In genomic region chr12:130633771-130634170, GRCh38 we compare ENCODE assay signal across 9 cellular contexts.
DNase-seq lines count a peak whose midpoint lies in the region; ATAC-seq and TF ChIP-seq lines count a peak whose summit lies in the region.
"Had no signal": no experiment of that assay in that cellular context is flagged by ENCODE, and none has a peak within 500 bp of the region (broad histone marks: within the 10 kb centered on the region; RNA-seq: fewer than 3 reads in every experiment).

No MANE protein-coding gene starts in this region.

- H3K27me3 Mint-ChIP-seq in activated CD8-positive, alpha-beta T cell treated with anti-CD3 and anti-CD28 coated beads, Interleukin-2, amount 10 ng/mL, durations not matched to agents 7 days and 5 days (ENCODE audit: low read depth): peaks cover 10% of the 10 kb centered on the region
- H3K27me3 Mint-ChIP-seq in CD4-positive, alpha-beta memory T cell: peaks cover 7 to 9% of the 10 kb centered on the region in 2 donors
- H3K27me3 Mint-ChIP-seq: activated CD4-positive, alpha-beta T cell treated with anti-CD3 and anti-CD28 coated beads for 36 hours had no signal

- CTCF ChIA-PET in activated CD8-positive, alpha-beta T cell treated with anti-CD3 and anti-CD28 coated beads, Interleukin-2, amount 10 ng/mL, durations not matched to agents 7 days and 5 days (lab: Charles Lee): no interaction called here
- CTCF ChIA-PET in CD4-positive, alpha-beta memory T cell (lab: Charles Lee; ENCODE audit: partially characterized antibody): no interaction called here

- in situ Hi-C loops in KBM-7 (cut with MboI; ENCODE audit: low pct_unique_long_range_greater_than_20kb, low sequenced_read_pairs): no loop called here

- POLR2A ChIA-PET in activated CD8-positive, alpha-beta T cell treated with anti-CD3 and anti-CD28 coated beads, Interleukin-2, amount 10 ng/mL, durations not matched to agents 7 days and 5 days (lab: Charles Lee): no interaction called here
- POLR2A ChIA-PET in CD4-positive, alpha-beta memory T cell (lab: Charles Lee; ENCODE audit: partially characterized antibody): no interaction called here

- H3K36me3 Mint-ChIP-seq in activated CD8-positive, alpha-beta T cell treated with anti-CD3 and anti-CD28 coated beads, Interleukin-2, amount 10 ng/mL, durations not matched to agents 7 days and 5 days (ENCODE audit: low read depth): no peaks in the 10 kb centered on the region
- no peaks in the 10 kb centered on the region for H3K36me3 Mint-ChIP-seq in CD4-positive, alpha-beta memory T cell

- H3K18ac ChIP-seq in mesendoderm (ENCODE audit: low read length): no peak overlapping the region

- H3K4ac ChIP-seq in mesendoderm (ENCODE audit: low read depth, low read length): no peak overlapping the region

- H3K23ac ChIP-seq in mesendoderm (ENCODE audit: low read length): no peak overlapping the region

- H3K27me3 ChIP-seq in BE2C (no peaks in the 10 kb centered on the region), WERI-Rb-1 (ENCODE audit: insufficient read depth, low read depth, severe bottlenecking) (no peaks in the 10 kb centered on the region), mesendoderm (ENCODE audit: insufficient read depth, low read length, poor library complexity) (no peaks in the 10 kb centered on the region)
- H3K27me3 ChIP-seq in CD4-positive, alpha-beta memory T cell (ENCODE audit: insufficient read depth, low read length): no peaks in the 10 kb centered on the region

- ATAC-seq in activated CD8-positive, alpha-beta T cell treated with anti-CD3 and anti-CD28 coated beads, Interleukin-2, amount 10 ng/mL, durations not matched to agents 7 days and 5 days: no peak
- ATAC-seq: activated CD4-positive, alpha-beta T cell treated with anti-CD3 and anti-CD28 coated beads for 36 hours had no signal

- peak overlapping the region; percentile 43 for H3K27ac ChIP-seq in WERI-Rb-1
- H3K27ac ChIP-seq in mesendoderm (ENCODE audit: low read depth, low read length): no peak overlapping the region
- H3K27ac ChIP-seq in CD4-positive, alpha-beta memory T cell (ENCODE audit: low read depth, low read length): no peak overlapping the region

- no peak overlapping the region for H4K8ac ChIP-seq in mesendoderm (ENCODE audit: low read depth, low read length)

- no peak overlapping the region for H3K27ac Mint-ChIP-seq in activated CD8-positive, alpha-beta T cell treated with anti-CD3 and anti-CD28 coated beads, Interleukin-2, amount 10 ng/mL, durations not matched to agents 7 days and 5 days
- no peak overlapping the region for H3K27ac Mint-ChIP-seq in CD4-positive, alpha-beta memory T cell
- H3K27ac Mint-ChIP-seq: activated CD4-positive, alpha-beta T cell treated with anti-CD3 and anti-CD28 coated beads for 36 hours had no signal

- no peak overlapping the region for H3K9ac ChIP-seq in mesendoderm (ENCODE audit: low read length)

- H3K4me1 ChIP-seq in BE2C (peaks cover 27% of the 10 kb centered on the region), mesendoderm (ENCODE audit: control insufficient read depth, low read depth, low read length) (peaks cover 2% of the 10 kb centered on the region)
- H3K4me1 ChIP-seq in CD4-positive, alpha-beta memory T cell (ENCODE audit: insufficient read depth, low read length): no peaks in the 10 kb centered on the region

- H2AK5ac ChIP-seq in mesendoderm (ENCODE audit: low read length): no peak overlapping the region

- H3K4me3 Mint-ChIP-seq in activated CD8-positive, alpha-beta T cell treated with anti-CD3 and anti-CD28 coated beads, Interleukin-2, amount 10 ng/mL, durations not matched to agents 7 days and 5 days: no peak overlapping the region
- no peak overlapping the region for H3K4me3 Mint-ChIP-seq in CD4-positive, alpha-beta memory T cell
- H3K4me3 Mint-ChIP-seq: activated CD4-positive, alpha-beta T cell treated with anti-CD3 and anti-CD28 coated beads for 36 hours had no signal

- peak overlapping the region; percentile 34 for H3K4me2 ChIP-seq in mesendoderm (ENCODE audit: low read length)

- WGBS in mesendoderm (ENCODE audit: extremely low coverage, insufficient coverage, low lambda C conversion rate): no CpG with 5 or more reads among the region's 17 CpGs

- TF ChIP-seq CTCF in BE2C (IDR thresholded peaks at IDR 0.05; ENCODE audit: low read depth, low read length) (no peak), WERI-Rb-1 (IDR thresholded peaks at IDR 0.05; ENCODE audit: low read depth, low read length) (no peak)

- H3K4me1 Mint-ChIP-seq in activated CD8-positive, alpha-beta T cell treated with anti-CD3 and anti-CD28 coated beads, Interleukin-2, amount 10 ng/mL, durations not matched to agents 7 days and 5 days (ENCODE audit: low read depth): no peaks in the 10 kb centered on the region
- H3K4me1 Mint-ChIP-seq in CD4-positive, alpha-beta memory T cell: no peaks in the 10 kb centered on the region
- H3K4me1 Mint-ChIP-seq: activated CD4-positive, alpha-beta T cell treated with anti-CD3 and anti-CD28 coated beads for 36 hours had no signal

- H2BK120ac ChIP-seq in mesendoderm (ENCODE audit: low read depth, low read length): no peak overlapping the region

- H4K5ac ChIP-seq in mesendoderm (ENCODE audit: low read length): no peak overlapping the region

- no peaks in the 10 kb centered on the region for H3K9me3 Mint-ChIP-seq in activated CD8-positive, alpha-beta T cell treated with anti-CD3 and anti-CD28 coated beads, Interleukin-2, amount 10 ng/mL, durations not matched to agents 7 days and 5 days (ENCODE audit: insufficient read depth)
- H3K9me3 Mint-ChIP-seq in CD4-positive, alpha-beta memory T cell: peaks cover 0 to 4% (median 0%) of the 10 kb centered on the region in 8 donors

- H3K56ac ChIP-seq in mesendoderm (ENCODE audit: low read length): peak overlapping the region; percentile 43

- DNase-seq in BE2C (peak; percentile 87), NCI-H187 treated with DMSO at 0.1 percent for 48 hours (lab: John Stamatoyannopoulos, UW) (peak; percentile 77), WERI-Rb-1 (peak; percentile 82), mesendoderm (peak; percentile 70), GOT3 (lab: John Stamatoyannopoulos, UW) (no peak), KBM-7 (no peak)
- no peak for DNase-seq in activated CD8-positive, alpha-beta T cell treated with anti-CD3 and anti-CD28 coated beads, Interleukin-2, amount 10 ng/mL, durations not matched to agents 7 days and 5 days
- no peak for DNase-seq in CD4-positive, alpha-beta memory T cell
- DNase-seq: activated CD4-positive, alpha-beta T cell treated with anti-CD3 and anti-CD28 coated beads for 36 hours had no signal

- no peak overlapping the region for H2BK5ac ChIP-seq in mesendoderm (ENCODE audit: low read length)

- H3K36me3 ChIP-seq in BE2C: peaks cover 6% of the 10 kb centered on the region
- no peaks in the 10 kb centered on the region for H3K36me3 ChIP-seq in WERI-Rb-1
- H3K36me3 ChIP-seq in mesendoderm (ENCODE audit: control insufficient read depth, insufficient read depth, low read length): no peaks in the 10 kb centered on the region
- no peaks in the 10 kb centered on the region for H3K36me3 ChIP-seq in CD4-positive, alpha-beta memory T cell (ENCODE audit: insufficient read depth, low read length)

- no peak overlapping the region for H2BK15ac ChIP-seq in mesendoderm (replicated peaks; ENCODE audit: low read depth)

- intact Hi-C loops in CD4-positive, alpha-beta memory T cell (cut with micrococcal nuclease): no loop called here

- no peaks in the 10 kb centered on the region for H3K79me2 ChIP-seq in mesendoderm (ENCODE audit: control insufficient read depth, insufficient read depth, low read length)

- peak overlapping the region; percentile 60 for H3K4me3 ChIP-seq in BE2C (ENCODE audit: low read depth, low read length)
- peak overlapping the region; percentile 26 for H3K4me3 ChIP-seq in WERI-Rb-1 (ENCODE audit: low read depth, low read length)
- H3K4me3 ChIP-seq in mesendoderm (ENCODE audit: low read length): no peak overlapping the region
- H3K4me3 ChIP-seq in CD4-positive, alpha-beta memory T cell (ENCODE audit: low read length in 2 of 2): no peak overlapping the region

- no peaks in the 10 kb centered on the region for H3K79me1 ChIP-seq in mesendoderm (ENCODE audit: low read length)

- H3K9me3 ChIP-seq in BE2C: no peaks in the 10 kb centered on the region
- no peaks in the 10 kb centered on the region for H3K9me3 ChIP-seq in WERI-Rb-1 (ENCODE audit: severe bottlenecking)
- H3K9me3 ChIP-seq in CD4-positive, alpha-beta memory T cell (ENCODE audit: control insufficient read depth in 1 of 2, low read length in 2 of 2): no peaks in the 10 kb centered on the region

Comparison
In these comparisons a context has a peak if more than half of its experiments do, and no peak if none do; other contexts are left out.
1. DNase-seq: peak in BE2C (single experiment), NCI-H187 treated with DMSO at 0.1 percent for 48 hours (single experiment), WERI-Rb-1 (single experiment) and mesendoderm (single experiment); none in GOT3 (single experiment), activated CD8-positive, alpha-beta T cell treated with anti-CD3 and anti-CD28 coated beads, Interleukin-2, amount 10 ng/mL, durations not matched to agents 7 days and 5 days (single experiment), KBM-7 (single experiment) and CD4-positive, alpha-beta memory T cell (0 of 5).
2. H3K4me3 ChIP-seq: peak in BE2C (single experiment) and WERI-Rb-1 (single experiment); none in mesendoderm (single experiment) and CD4-positive, alpha-beta memory T cell (0 of 2).